In genomic region chrX:68852046-68852445, GRCh38 we compare ENCODE assay signal across 23 cellular contexts. TPM values are rescaled to one million over a fixed set of nuclear protein-coding genes. Genes with fewer than 3 reads are reported as not detected.
DNase-seq lines count a peak whose midpoint lies in the region; TF ChIP-seq lines count a peak whose summit lies in the region.
"Had no signal": no experiment of that assay in that cellular context is flagged by ENCODE, and none has a peak within 500 bp of the region (broad histone marks: within the 10 kb centered on the region; RNA-seq: fewer than 3 reads in every experiment).

No MANE protein-coding gene starts in this region.

- in situ Hi-C loops in KBM-7 (cut with MboI; ENCODE audit: low pct_unique_long_range_greater_than_20kb, low sequenced_read_pairs): no loop called here

- H2BK5ac ChIP-seq in neuronal stem cell (ENCODE audit: low read length): no peak overlapping the region

- no peak overlapping the region for H3K23ac ChIP-seq in neuronal stem cell (ENCODE audit: low read depth, low read length, poor library complexity)

- H3K9ac ChIP-seq in SK-N-MC (ENCODE audit: insufficient read length): no peak overlapping the region
- no peak overlapping the region for H3K9ac ChIP-seq in neuronal stem cell (ENCODE audit: low read depth, low read length, poor library complexity)
- H3K9ac ChIP-seq: BLaER1 had no signal

- H2BK15ac ChIP-seq in neuronal stem cell (ENCODE audit: low read length): no peak overlapping the region

- H3K27ac ChIP-seq in SK-N-MC (0 out of 2 replicates have a peak overlapping the region, but pooled peaks have one; percentile 9), neuronal stem cell (replicated peaks; ENCODE audit: low read length) (no peak overlapping the region)
- H3K27ac ChIP-seq: BLaER1 had no signal

- H3K18ac ChIP-seq in neuronal stem cell (ENCODE audit: low read length): no peak overlapping the region

- no peak overlapping the region for H4K8ac ChIP-seq in neuronal stem cell (ENCODE audit: low read depth, low read length)

- no peak overlapping the region for H3K14ac ChIP-seq in neuronal stem cell (ENCODE audit: low read length)

- H2BK120ac ChIP-seq in neuronal stem cell (ENCODE audit: low read depth, low read length): no peak overlapping the region

- peaks cover 10% of the 10 kb centered on the region for H3K4me1 ChIP-seq in BE2C
- H3K4me1 ChIP-seq in neuronal stem cell (ENCODE audit: control insufficient read depth in 2 of 2, insufficient read depth in 1 of 2, low read depth in 1 of 2, low read length in 2 of 2): peaks cover 10 to 12% of the 10 kb centered on the region in 2 donors
- H3K4me1 ChIP-seq: BLaER1 had no signal

- H3K4me3 ChIP-seq in BE2C (ENCODE audit: low read depth, low read length) (no peak overlapping the region), SK-N-MC (no peak overlapping the region), neuronal stem cell (ENCODE audit: low read length in 2 of 2) (no peak overlapping the region)
- H3K4me3 ChIP-seq: BLaER1, GM12878 had no signal

- H3K36me3 ChIP-seq in BE2C: no peaks in the 10 kb centered on the region
- no peaks in the 10 kb centered on the region for H3K36me3 ChIP-seq in SK-N-MC (ENCODE audit: insufficient read depth, low read length)
- no peaks in the 10 kb centered on the region for H3K36me3 ChIP-seq in neuronal stem cell (replicated peaks in 1 of 2; ENCODE audit: control insufficient read depth in 2 of 2, insufficient read depth in 2 of 2, low read length in 2 of 2)
- H3K36me3 ChIP-seq: BLaER1 had no signal

- no peak overlapping the region for H2AFZ ChIP-seq in neuronal stem cell (ENCODE audit: low read length)

- H3K27me3 ChIP-seq in BE2C: no peaks in the 10 kb centered on the region
- H3K27me3 ChIP-seq in neuronal stem cell (ENCODE audit: control insufficient read depth in 3 of 3, insufficient read depth in 3 of 3, low read depth in 1 of 3, low read length in 3 of 3): peaks cover 0 to 4% (median 0%) of the 10 kb centered on the region in 3 experiments

- no peak overlapping the region for H4K91ac ChIP-seq in neuronal stem cell (ENCODE audit: low read depth, low read length, poor library complexity)

- peak; percentile 42 for DNase-seq in BE2C
- DNase-seq in SK-N-MC (ENCODE audit: low read depth, low spot score): no peak
- DNase-seq in neuronal stem cell (ENCODE audit: low spot score): no peak
- no peak for DNase-seq in KBM-7
- no peak for DNase-seq in AG20443 (ENCODE audit: low spot score)
- no peak for DNase-seq in epidermal melanocyte (ENCODE audit: insufficient read length, low spot score)
- DNase-seq: 8988T; ACHN; AML-193; C1 segment of cervical spinal cord; CD4-positive, alpha-beta memory T cell; CD4-positive, CD25-positive, alpha-beta regulatory T cell; CD8-positive, alpha-beta memory T cell; COR-L47; DMS 273 treated with DMSO at 0.1 percent for 48 hours; DMS153; DMS53; DMS79; DND-41; EL; GDM1 had no signal

- WGBS in neuronal stem cell (ENCODE audit: extremely low coverage in 2 of 2, insufficient read length in 2 of 2, insufficient replicate concordance in 1 of 2), 2 donors: no CpG with 5 or more reads among the region's 3 CpGs

- H3K9me3 ChIP-seq in BE2C (no peaks in the 10 kb centered on the region), SK-N-MC (ENCODE audit: low read depth, low read length) (no peaks in the 10 kb centered on the region), neuronal stem cell (replicated peaks in 1 of 2; ENCODE audit: control insufficient read depth in 2 of 2, insufficient read depth in 1 of 2, low read depth in 1 of 2, low read length in 2 of 2) (no peaks in the 10 kb centered on the region)
- H3K9me3 ChIP-seq: BLaER1 had no signal

- H3K79me1 ChIP-seq in neuronal stem cell (ENCODE audit: low read depth, low read length): no peaks in the 10 kb centered on the region

- no peak overlapping the region for H2AK5ac ChIP-seq in neuronal stem cell (ENCODE audit: low read depth, low read length)

- no peak overlapping the region for H3K4ac ChIP-seq in neuronal stem cell (ENCODE audit: low read length)

- no peak for TF ChIP-seq CTCF in BE2C (IDR thresholded peaks at IDR 0.05; ENCODE audit: low read depth, low read length)

- no peak overlapping the region for H2BK12ac ChIP-seq in neuronal stem cell (ENCODE audit: low read length)

- peak overlapping the region; percentile 2 for H3K4me2 ChIP-seq in neuronal stem cell (ENCODE audit: insufficient read depth, low read length, poor library complexity, severe bottlenecking)
- H3K4me2 ChIP-seq: BLaER1 had no signal

RNA-seq across cellular contexts. Expression of gene EFNB1, which starts 23.2 kb away (rescaled TPM):
- polyA plus RNA-seq in BE2C (2012; ENCODE audit: insufficient read depth, insufficient read length, low read depth): 29.7 TPM
- polyA plus RNA-seq in neuronal stem cell (2013, experiment 1 of 2): 111 TPM
- 111 TPM for polyA plus RNA-seq in neuronal stem cell (2013, experiment 2 of 2)
